ENCODE assay signal across 1 cellular context in genomic region chr16:29158449-29159184, GRCh38.
TF ChIP-seq lines count a peak whose summit lies in the region.

No MANE protein-coding gene starts in this region.

TF ChIP-seq in K562, 482 proteins besides CTCF, POLR2A, EP300 and RAD21:
- 0 out of 2 replicates have a peak, but pooled peaks have one; percentile 25 for TF ChIP-seq ZBTB33 (CRISPR knock-in tag; IDR thresholded peaks at IDR 0.05)
